In the genomic region with DNA sequence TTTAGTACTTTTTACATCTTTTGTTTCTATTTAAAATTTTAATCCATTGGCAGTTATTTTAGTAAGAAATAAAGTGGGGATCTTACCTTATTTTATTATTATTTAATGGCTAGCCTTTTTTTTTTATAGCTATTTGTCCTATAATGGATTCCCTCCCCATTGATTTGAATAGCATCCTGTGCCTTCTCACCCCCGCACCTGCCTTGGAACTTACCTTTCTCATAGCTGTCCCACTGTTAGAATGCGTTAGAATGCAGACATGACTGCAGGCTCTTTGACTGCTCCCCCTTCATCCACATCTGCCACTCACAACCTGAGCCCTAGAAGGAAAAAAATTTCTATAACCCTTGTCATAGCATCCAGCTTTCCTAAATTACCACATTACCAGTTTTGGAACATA, we compare ENCODE assay signal across 29 cellular contexts.
"Had no signal": no experiment of that assay in that cellular context is flagged by ENCODE, and none has a peak within 500 bp of the region (broad histone marks: within the 10 kb centered on the region; RNA-seq: fewer than 3 reads in every experiment).

No MANE protein-coding gene starts in this region.

- H3K9me3 ChIP-seq: colonic mucosa had no signal

- H3K27ac ChIP-seq: brain microvascular endothelial cell, colonic mucosa had no signal

- H3K36me3 ChIP-seq: brain microvascular endothelial cell, colonic mucosa had no signal

- H3K4me1 ChIP-seq: colonic mucosa had no signal

- DNase-seq: activated CD4-positive, alpha-beta T cell treated with anti-CD3 and anti-CD28 coated beads, Interleukin-2, amount 10 ng/mL, durations not matched to agents 24 days and 14 days; activated CD4-positive, alpha-beta T cell treated with anti-CD3 and anti-CD28 coated beads, Interleukin-2, amount 50 U/mL, for 4 hours; activated CD8-positive, alpha-beta T cell treated with anti-CD3 and anti-CD28 coated beads for 36 hours; activated effector memory CD4-positive, alpha-beta T cell treated with anti-CD3 and anti-CD28 coated beads, Interleukin-2, amount 50 U/mL, for 16 hours; activated naive CD4-positive, alpha-beta T cell; activated naive CD4-positive, alpha-beta T cell treated with anti-CD3 and anti-CD28 coated beads, Interleukin-2, amount 50 U/mL, for 16 hours; activated naive CD8-positive, alpha-beta T cell treated with anti-CD3 and anti-CD28 coated beads for 36 hours; activated T-cell treated with anti-CD3 and anti-CD28 coated beads, Interleukin-2, amount 50 U/mL, for 1 hour; activated T-cell treated with anti-CD3 and anti-CD28 coated beads, Interleukin-2, amount 50 U/mL, for 72 hours; amniotic stem cell; aorta; brain microvascular endothelial cell; central memory CD4-positive, alpha-beta T cell; colonic mucosa; NCI-H1048; NCI-H1105 treated with DMSO at 0.1 percent for 48 hours; NCI-H1436 treated with DMSO at 0.1 percent for 48 hours; NCI-H187 treated with DMSO at 0.1 percent for 48 hours; NCI-H2227 treated with DMSO at 0.1 percent for 48 hours; NCI-H510A treated with DMSO at 0.1 percent for 48 hours; NCI-H526 treated with DMSO at 0.1 percent for 48 hours; Right ventricle myocardium superior; SW 1271; T-helper 1 cell; T-helper 2 cell; T1000; WERI-Rb-1 had no signal

- H3K4me3 ChIP-seq: colonic mucosa, K562 had no signal

- ATAC-seq: activated CD8-positive, alpha-beta T cell treated with anti-CD3 and anti-CD28 coated beads for 36 hours; activated T-cell treated with anti-CD3 and anti-CD28 coated beads, Interleukin-2, amount 50 U/mL, for 72 hours; activated T-helper 17 cell treated with anti-CD3 and anti-CD28 coated beads, Interleukin-2, amount 50 U/mL, for 72 hours; K562 had no signal
